ENCODE assay signal across 8 cellular contexts in the genomic region with DNA sequence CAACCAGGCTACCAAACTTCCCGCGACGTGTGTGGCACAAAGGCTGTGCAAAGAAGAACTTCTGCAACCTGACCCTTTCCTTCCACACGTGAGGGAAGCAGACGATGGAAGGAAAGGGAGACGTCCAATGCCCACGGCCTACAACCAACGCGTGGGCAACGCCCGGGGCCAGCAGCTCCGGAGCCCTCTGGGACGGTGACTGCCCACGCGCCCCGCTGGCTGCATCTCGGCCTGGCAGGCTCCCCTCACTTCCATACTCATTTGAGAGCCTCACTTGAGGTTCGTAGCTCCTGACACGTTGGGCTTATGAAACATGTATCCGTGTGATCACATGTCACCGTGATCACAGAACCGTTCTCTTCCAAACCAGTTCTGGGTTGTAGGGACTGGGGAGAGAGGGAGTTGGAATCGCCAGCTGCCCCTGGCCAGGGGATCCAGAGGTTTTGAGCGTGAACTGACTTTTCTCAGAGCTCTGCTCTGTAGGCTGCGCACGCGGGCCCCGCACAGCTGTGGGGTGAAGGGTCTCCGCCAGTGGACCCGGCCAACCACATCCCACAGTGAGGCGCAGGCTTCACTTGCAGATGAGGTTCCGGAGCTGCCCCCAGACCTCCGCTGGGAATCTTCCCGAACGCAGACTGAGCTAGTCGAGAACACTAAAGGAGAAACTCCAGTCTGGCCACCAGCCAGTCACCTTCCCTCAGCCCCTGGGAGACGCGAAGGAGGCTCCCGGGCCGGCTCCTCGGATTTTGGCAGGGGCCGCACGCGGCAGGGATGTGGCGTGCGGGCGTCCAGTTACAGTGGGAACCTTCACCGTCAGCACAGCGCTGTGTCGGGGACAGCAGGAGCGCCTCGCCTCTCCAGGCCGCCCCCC. TPM values are rescaled to one million over a fixed set of nuclear protein-coding genes. Genes with fewer than 3 reads are reported as not detected.
A peak's percentile ranks its signal among the peaks of the same experiment; 100 is the strongest.
DNase-seq lines count a peak whose midpoint lies in the region; ATAC-seq and TF ChIP-seq lines count a peak whose summit lies in the region.

No MANE protein-coding gene starts in this region.

- H3K27ac ChIP-seq in CD4-positive, alpha-beta memory T cell (ENCODE audit: low read depth, low read length), result peak overlapping the region; percentile 81

- DNase-seq in CD4-positive, alpha-beta memory T cell, result no peak
- DNase-seq in astrocyte of the cerebellum (ENCODE audit: low read depth) (no peak), immature natural killer cell (no peak), NOMO-1 (lab: John Stamatoyannopoulos, UW; ENCODE audit: unreplicated experiment in 2 of 2) (no peak), NCI-H345 (lab: John Stamatoyannopoulos, UW) (no peak), NCI-H1436 treated with DMSO at 0.1 percent for 48 hours (lab: John Stamatoyannopoulos, UW) (no peak)

- POLR2A ChIA-PET in CD4-positive, alpha-beta memory T cell (lab: Charles Lee; ENCODE audit: partially characterized antibody), result interaction anchor here (0.9 to 10.8 kb wide), 6 partner anchors 11 to 37 kb away, joined by 3 to 120 read pairs (median 6); a partner anchor contains a TSS

- no peaks in the 10 kb centered on the region for H3K36me3 ChIP-seq in CD4-positive, alpha-beta memory T cell (ENCODE audit: insufficient read depth, low read length)

- CTCF ChIA-PET in CD4-positive, alpha-beta memory T cell (lab: Charles Lee; ENCODE audit: partially characterized antibody), result no interaction called here

- H3K4me3 Mint-ChIP-seq in CD4-positive, alpha-beta memory T cell, result peak overlapping the region; percentile 67 to 85 (median 78)
- peak overlapping the region; percentile 63 to 79 (median 72) for H3K4me3 Mint-ChIP-seq in immature natural killer cell
- peak overlapping the region; percentile 70 for H3K4me3 Mint-ChIP-seq in stimulated activated memory B cell treated with anti-CD40 and anti-IgM and Interleukin-4, amounts not matched to agents 10 μg/mL and 1 μg/mL and 100 μg/mL, for 72 hours

- peaks cover 14 to 25% of the 10 kb centered on the region in 2 donors for H3K36me3 Mint-ChIP-seq in CD4-positive, alpha-beta memory T cell
- peaks cover 4 to 9% (median 6%) of the 10 kb centered on the region in 3 donors for H3K36me3 Mint-ChIP-seq in immature natural killer cell
- H3K36me3 Mint-ChIP-seq in stimulated activated memory B cell treated with anti-CD40 and anti-IgM and Interleukin-4, amounts not matched to agents 10 μg/mL and 1 μg/mL and 100 μg/mL, for 72 hours, result peaks cover 36% of the 10 kb centered on the region

- H3K9me3 Mint-ChIP-seq in CD4-positive, alpha-beta memory T cell, result peaks cover 0 to 3% (median 0%) of the 10 kb centered on the region in 8 donors
- H3K9me3 Mint-ChIP-seq in immature natural killer cell, result no peaks in the 10 kb centered on the region
- H3K9me3 Mint-ChIP-seq in stimulated activated memory B cell treated with anti-CD40 and anti-IgM and Interleukin-4, amounts not matched to agents 10 μg/mL and 1 μg/mL and 100 μg/mL, for 72 hours, result peaks cover 4% of the 10 kb centered on the region

- H3K4me1 ChIP-seq in CD4-positive, alpha-beta memory T cell (ENCODE audit: insufficient read depth, low read length), result peaks cover 26% of the 10 kb centered on the region

- intact Hi-C loops in CD4-positive, alpha-beta memory T cell (cut with micrococcal nuclease), result loop anchor here (2.0 kb wide), 3 partner anchors 27 to 381 kb away; a partner anchor contains a TSS

- H3K9me3 ChIP-seq in CD4-positive, alpha-beta memory T cell (ENCODE audit: control insufficient read depth in 1 of 2, low read length in 2 of 2), result no peaks in the 10 kb centered on the region

- in situ Hi-C loops in astrocyte of the cerebellum (cut with HindIII; ENCODE audit: low sequenced_read_pairs), result loop anchor here (10.0 kb wide), 1 partner anchor 255 kb away; a partner anchor contains a TSS

- peaks cover 16 to 42% (median 33%) of the 10 kb centered on the region in 4 donors for H3K4me1 Mint-ChIP-seq in CD4-positive, alpha-beta memory T cell
- peaks cover 13 to 23% of the 10 kb centered on the region in 2 donors for H3K4me1 Mint-ChIP-seq in immature natural killer cell
- H3K4me1 Mint-ChIP-seq in stimulated activated memory B cell treated with anti-CD40 and anti-IgM and Interleukin-4, amounts not matched to agents 10 μg/mL and 1 μg/mL and 100 μg/mL, for 72 hours, result peaks cover 11% of the 10 kb centered on the region

- peak overlapping the region; percentile 23 to 82 for H3K4me3 ChIP-seq in CD4-positive, alpha-beta memory T cell (ENCODE audit: low read length in 2 of 2)
- peak overlapping the region; percentile 77 for H3K4me3 ChIP-seq in astrocyte of the cerebellum (ENCODE audit: low read depth, low read length)

- no peak for TF ChIP-seq CTCF in astrocyte of the cerebellum (IDR thresholded peaks at IDR 0.05; ENCODE audit: low read depth, low read length, missing control alignments)

- no peaks in the 10 kb centered on the region for H3K27me3 ChIP-seq in CD4-positive, alpha-beta memory T cell (ENCODE audit: insufficient read depth, low read length)

- no peaks in the 10 kb centered on the region for H3K27me3 Mint-ChIP-seq in CD4-positive, alpha-beta memory T cell
- H3K27me3 Mint-ChIP-seq in immature natural killer cell (ENCODE audit: low read depth in 3 of 3), result peaks cover 0 to 5% (median 0%) of the 10 kb centered on the region in 3 donors
- peaks cover 6% of the 10 kb centered on the region for H3K27me3 Mint-ChIP-seq in stimulated activated memory B cell treated with anti-CD40 and anti-IgM and Interleukin-4, amounts not matched to agents 10 μg/mL and 1 μg/mL and 100 μg/mL, for 72 hours

- peak overlapping the region in 4 of 7 donors; percentile 52 to 82 (median 69) for H3K27ac Mint-ChIP-seq in CD4-positive, alpha-beta memory T cell
- H3K27ac Mint-ChIP-seq in immature natural killer cell, result no peak overlapping the region
- H3K27ac Mint-ChIP-seq in stimulated activated memory B cell treated with anti-CD40 and anti-IgM and Interleukin-4, amounts not matched to agents 10 μg/mL and 1 μg/mL and 100 μg/mL, for 72 hours, result peak overlapping the region; percentile 55

- peak; percentile 10 for ATAC-seq in HG03175 (IDR thresholded peaks at IDR 0.05; ENCODE audit: unreplicated experiment)
- peak; percentile 1 for ATAC-seq in stimulated activated memory B cell treated with anti-CD40 and anti-IgM and Interleukin-4, amounts not matched to agents 10 μg/mL and 1 μg/mL and 100 μg/mL, for 72 hours

RNA-seq across cellular contexts. Expression of a gene that starts 1.0 kb away (rescaled TPM):
- 10 to 100 TPM; 50.0 to 59.7 TPM for total RNA-seq in CD4-positive, alpha-beta memory T cell
- polyA plus RNA-seq in CD4-positive, alpha-beta memory T cell, result 10 to 100 TPM in 1 of 2 donors, 1 to 10 TPM in 1; 8.5 to 15.2 TPM
- polyA plus RNA-seq in immature natural killer cell, result 10 to 100 TPM; 12.2 to 15.5 (median 12.6) TPM

RNA-seq across cellular contexts. Expression of a gene that starts 11.8 kb away (rescaled TPM):
- 1 to 10 TPM; 3.1 to 3.4 TPM for total RNA-seq in CD4-positive, alpha-beta memory T cell
- polyA plus RNA-seq in CD4-positive, alpha-beta memory T cell, result 1 to 10 TPM in 1 of 2 donors, under 1 TPM in 1; 0.47 to 1.6 TPM
- polyA plus RNA-seq in immature natural killer cell, result under 1 TPM in 1 of 3 donors, not detected in 2; 0.12 TPM

Comparison
In these comparisons a context has a peak if more than half of its experiments do, and no peak if none do; other contexts are left out.
1. H3K27ac Mint-ChIP-seq: peak in CD4-positive, alpha-beta memory T cell (4 of 7) and stimulated activated memory B cell treated with anti-CD40 and anti-IgM and Interleukin-4, amounts not matched to agents 10 μg/mL and 1 μg/mL and 100 μg/mL, for 72 hours (single experiment); none in immature natural killer cell (0 of 6).
2. Peak in every context shown above with its lines, with median percentiles within 50 percentile points of each other: H3K4me3 Mint-ChIP-seq.